Comparison of ENCODE assay signal across 13 cellular contexts in the genomic region with DNA sequence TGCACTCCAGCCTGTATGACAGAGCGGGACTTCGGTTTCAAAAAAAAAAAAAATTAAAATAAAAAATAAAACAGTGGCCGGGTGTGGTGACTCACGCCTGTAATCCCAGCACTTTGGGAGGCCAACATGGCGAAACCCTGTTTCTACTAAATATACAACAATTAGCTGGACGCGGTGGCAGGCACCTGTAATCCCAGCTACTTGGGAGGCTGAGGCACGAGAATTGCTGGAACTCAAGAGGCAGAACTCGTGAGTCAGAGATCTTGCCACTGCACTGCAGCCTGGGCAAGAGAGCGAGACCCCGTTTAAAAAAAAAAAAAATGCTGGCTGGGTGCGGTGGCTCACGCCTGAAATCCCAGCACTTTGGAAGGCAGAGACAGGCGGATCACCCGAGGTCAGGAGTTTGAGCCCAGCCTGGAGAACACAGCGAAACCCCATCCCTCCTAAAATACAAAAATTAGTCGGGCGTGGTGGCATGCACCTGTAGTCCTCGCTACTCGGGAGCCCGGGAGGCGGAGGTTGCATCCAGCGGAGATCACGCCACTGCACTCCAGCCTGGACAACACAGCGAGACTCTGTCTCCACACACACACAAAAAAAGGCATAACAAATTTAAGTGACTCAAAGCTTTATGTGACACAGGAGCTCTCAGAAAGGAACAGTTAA. TPM values are rescaled to one million over a fixed set of nuclear protein-coding genes. Genes with fewer than 3 reads are reported as not detected.
DNase-seq lines count a peak whose midpoint lies in the region; ATAC-seq lines count a peak whose summit lies in the region.
"Had no signal": no experiment of that assay in that cellular context is flagged by ENCODE, and none has a peak within 500 bp of the region (broad histone marks: within the 10 kb centered on the region; RNA-seq: fewer than 3 reads in every experiment).

No MANE protein-coding gene starts in this region.

- peak overlapping the region; percentile 29 for H3K27ac Mint-ChIP-seq in activated T-helper 1 cell treated with anti-CD3 and anti-CD28 coated beads, Interleukin-12 subunit alpha, Interleukin-12 subunit beta, Interleukin-2, Interleukin-4 antibody, amounts not matched to agents 30 ng/mL and 10 ng/mL and 1 ng/mL, durations not matched to agents 14 hours and 24 hours and 36 hours

- H3K9me3 ChIP-seq in GM23248 (ENCODE audit: low read depth) (no peaks in the 10 kb centered on the region), mesenchymal stem cell (ENCODE audit: control insufficient read depth, low read length) (no peaks in the 10 kb centered on the region)
- H3K9me3 ChIP-seq: MG63, thyroid gland had no signal

- peaks cover 27% of the 10 kb centered on the region for H4K20me1 ChIP-seq in GM23248 (ENCODE audit: insufficient read depth)

- H2BK120ac ChIP-seq in mesenchymal stem cell (ENCODE audit: low read depth, low read length) = no peak overlapping the region

- intact Hi-C loops in activated T-helper 1 cell treated with anti-CD3 and anti-CD28 coated beads, Interleukin-12 subunit alpha, Interleukin-12 subunit beta, Interleukin-2, Interleukin-4 antibody, amounts not matched to agents 30 ng/mL and 10 ng/mL and 1 ng/mL, durations not matched to agents 14 hours and 24 hours and 36 hours (cut with micrococcal nuclease) = loop anchor here (2.0 to 5.0 kb wide), 8 partner anchors 801 to 1941 kb away; partner anchors contain the start of genes ATP6V0E1, BNIP1, CREBRF and SPDL1

- no peak overlapping the region for H3K9ac ChIP-seq in GM23248
- peak overlapping the region; percentile 95 for H3K9ac ChIP-seq in mesenchymal stem cell (ENCODE audit: low read length)

- H3K27me3 Mint-ChIP-seq in activated T-helper 1 cell treated with anti-CD3 and anti-CD28 coated beads, Interleukin-12 subunit alpha, Interleukin-12 subunit beta, Interleukin-2, Interleukin-4 antibody, amounts not matched to agents 30 ng/mL and 10 ng/mL and 1 ng/mL, durations not matched to agents 14 hours and 24 hours and 36 hours (ENCODE audit: insufficient read depth) = peaks cover 8% of the 10 kb centered on the region

- H2BK15ac ChIP-seq in mesenchymal stem cell (ENCODE audit: low read depth, poor library complexity, severe bottlenecking) = no peak overlapping the region

- H3K4me1 ChIP-seq in ACC112 (ENCODE audit: control insufficient read depth, insufficient read depth, low read length, unreplicated experiment) = peaks cover 10% of the 10 kb centered on the region
- peaks cover 14% of the 10 kb centered on the region for H3K4me1 ChIP-seq in GM23248 (ENCODE audit: insufficient read depth)
- peaks cover 6% of the 10 kb centered on the region for H3K4me1 ChIP-seq in mesenchymal stem cell (ENCODE audit: control insufficient read depth, insufficient read depth, low read depth, low read length)

- H3K79me2 ChIP-seq in ACC112 (ENCODE audit: control insufficient read depth, insufficient read depth, low read length, unreplicated experiment) (peaks cover 35% of the 10 kb centered on the region), GM23248 (ENCODE audit: insufficient read depth) (peaks cover 34% of the 10 kb centered on the region)

- peak overlapping the region; percentile 59 for H2AK5ac ChIP-seq in mesenchymal stem cell (ENCODE audit: low read length, severe bottlenecking)

- H3K27me3 ChIP-seq in ACC112 (ENCODE audit: insufficient read depth, low read length) (no peaks in the 10 kb centered on the region), GM23248 (replicated peaks; ENCODE audit: insufficient read depth) (no peaks in the 10 kb centered on the region; the same call in 1 of the 2 replicates), mesenchymal stem cell (ENCODE audit: control insufficient read depth in 1 of 2, insufficient read depth in 1 of 2, low read length in 2 of 2) (no peaks in the 10 kb centered on the region)
- H3K27me3 ChIP-seq: MG63, thyroid gland had no signal

- no peak overlapping the region for H3K14ac ChIP-seq in mesenchymal stem cell (ENCODE audit: low read length in 2 of 2)

- no peak overlapping the region for H2BK5ac ChIP-seq in mesenchymal stem cell (ENCODE audit: low read depth, low read length, poor library complexity, severe bottlenecking)

- H3K9me2 ChIP-seq in GM23248 (ENCODE audit: insufficient read depth) = no peaks in the 10 kb centered on the region

- H3K27ac ChIP-seq in ACC112 (ENCODE audit: low read depth, low read length) = no peak overlapping the region
- H3K27ac ChIP-seq in GM23248 = no peak overlapping the region
- H3K27ac ChIP-seq in mesenchymal stem cell (ENCODE audit: low read length, poor library complexity, severe bottlenecking) = no peak overlapping the region

- 96% methylated on average over 25 of the region's 25 CpGs for WGBS in GM23248 (ENCODE audit: low coverage in 1 of 2, low lambda C conversion rate in 2 of 2, missing lambda C conversion rate in 2 of 2), 2 experiments
- WGBS in mesenchymal stem cell = 97% methylated on average over 21 of the region's 25 CpGs

- in situ Hi-C loops in GM23248 (cut with MboI) = no loop called here

- no peak overlapping the region for H4K91ac ChIP-seq in mesenchymal stem cell (ENCODE audit: low read length)

- H3K4me2 ChIP-seq in GM23248 (ENCODE audit: unreplicated experiment) (peak overlapping the region; percentile 94), mesenchymal stem cell (ENCODE audit: low read length, poor library complexity, severe bottlenecking) (peak overlapping the region; percentile 11)

- H4K8ac ChIP-seq in mesenchymal stem cell (ENCODE audit: low read length) = no peak overlapping the region

- no peaks in the 10 kb centered on the region for H3K9me3 Mint-ChIP-seq in activated T-helper 1 cell treated with anti-CD3 and anti-CD28 coated beads, Interleukin-12 subunit alpha, Interleukin-12 subunit beta, Interleukin-2, Interleukin-4 antibody, amounts not matched to agents 30 ng/mL and 10 ng/mL and 1 ng/mL, durations not matched to agents 14 hours and 24 hours and 36 hours

- no peak overlapping the region for H3K18ac ChIP-seq in mesenchymal stem cell (ENCODE audit: low read depth in 1 of 2, low read length in 2 of 2)

- H2AFZ ChIP-seq in ACC112 (ENCODE audit: low read length, unreplicated experiment) = no peak overlapping the region
- peak overlapping the region; percentile 96; the same call in 1 of the 2 replicates for H2AFZ ChIP-seq in GM23248
- no peak overlapping the region for H2AFZ ChIP-seq in mesenchymal stem cell (ENCODE audit: low read depth, low read length)

- H3K23ac ChIP-seq in mesenchymal stem cell (ENCODE audit: low read length in 2 of 2) = no peak overlapping the region

- peak overlapping the region; percentile 97 for H3K4me3 Mint-ChIP-seq in activated T-helper 1 cell treated with anti-CD3 and anti-CD28 coated beads, Interleukin-12 subunit alpha, Interleukin-12 subunit beta, Interleukin-2, Interleukin-4 antibody, amounts not matched to agents 30 ng/mL and 10 ng/mL and 1 ng/mL, durations not matched to agents 14 hours and 24 hours and 36 hours

- peaks cover 31% of the 10 kb centered on the region for H3K36me3 Mint-ChIP-seq in activated T-helper 1 cell treated with anti-CD3 and anti-CD28 coated beads, Interleukin-12 subunit alpha, Interleukin-12 subunit beta, Interleukin-2, Interleukin-4 antibody, amounts not matched to agents 30 ng/mL and 10 ng/mL and 1 ng/mL, durations not matched to agents 14 hours and 24 hours and 36 hours (ENCODE audit: low read depth)

- peaks cover 35% of the 10 kb centered on the region for H3K4me1 Mint-ChIP-seq in activated T-helper 1 cell treated with anti-CD3 and anti-CD28 coated beads, Interleukin-12 subunit alpha, Interleukin-12 subunit beta, Interleukin-2, Interleukin-4 antibody, amounts not matched to agents 30 ng/mL and 10 ng/mL and 1 ng/mL, durations not matched to agents 14 hours and 24 hours and 36 hours (ENCODE audit: low read depth)

- H3K4me3 ChIP-seq in ACC112 (ENCODE audit: low read depth, low read length) (peak overlapping the region; percentile 99), GM23248 (no peak overlapping the region), mesenchymal stem cell (ENCODE audit: insufficient read depth in 1 of 2, low read depth in 1 of 2, low read length in 2 of 2) (no peak overlapping the region)

- no peak for DNase-seq in GM23248
- no peak for DNase-seq in activated T-helper 1 cell treated with anti-CD3 and anti-CD28 coated beads, Interleukin-12 subunit alpha, Interleukin-12 subunit beta, Interleukin-2, Interleukin-4 antibody, amounts not matched to agents 30 ng/mL and 10 ng/mL and 1 ng/mL, durations not matched to agents 14 hours and 24 hours and 36 hours (ENCODE audit: low spot score)
- no peak for DNase-seq in mesenchymal stem cell
- no peak for DNase-seq in anterior cingulate cortex (lab: John Stamatoyannopoulos, UW)
- no peak for DNase-seq in SHP77 (lab: John Stamatoyannopoulos, UW)
- no peak for DNase-seq in NCI-H524 treated with DMSO at 0.1 percent for 48 hours (lab: John Stamatoyannopoulos, UW)
- DNase-seq: activated gamma-delta T cell treated with Interleukin-2 at 50 U/mL for 16 hours, hippocampal formation, MG63, NCI-H774 had no signal

- peaks cover 3% of the 10 kb centered on the region for H3K79me1 ChIP-seq in mesenchymal stem cell (replicated peaks; ENCODE audit: low read length, poor library complexity, severe bottlenecking)

- no peak overlapping the region for H3K4ac ChIP-seq in mesenchymal stem cell (ENCODE audit: low read depth in 1 of 2, low read length in 2 of 2)

- no peak overlapping the region for H2BK12ac ChIP-seq in mesenchymal stem cell (ENCODE audit: low read length in 2 of 2)

- no peak for ATAC-seq in HG02798 (IDR thresholded peaks at IDR 0.05; ENCODE audit: poor library complexity, unreplicated experiment)

- H3F3A ChIP-seq in GM23248 (ENCODE audit: insufficient read depth) = peaks cover 27% of the 10 kb centered on the region

- peaks cover 25% of the 10 kb centered on the region for H3K36me3 ChIP-seq in ACC112 (ENCODE audit: insufficient read depth, low read length)
- peaks cover 12% of the 10 kb centered on the region for H3K36me3 ChIP-seq in GM23248 (ENCODE audit: low read depth)
- peaks cover 0 to 13% of the 10 kb centered on the region in 2 experiments for H3K36me3 ChIP-seq in mesenchymal stem cell (ENCODE audit: control insufficient read depth in 1 of 2, insufficient read depth in 2 of 2, low read depth in 1 of 2, low read length in 2 of 2)
- H3K36me3 ChIP-seq: thyroid gland had no signal

RNA-seq across cellular contexts. Expression of gene NPM1, which starts 1.5 kb away (rescaled TPM):
- total RNA-seq in GM23248 (2014; rRNA removed; shearing (Covaris generic)) = 683 and 757 TPM in 2 replicates
- 566 and 584 TPM in 2 replicates for polyA plus RNA-seq in GM23248 (2016; fragmentation: Nextera tagmentation; extraction: Ambion mirVana)
- 2,729 and 2,809 TPM in 2 replicates for total RNA-seq in activated T-helper 1 cell treated with anti-CD3 and anti-CD28 coated beads, Interleukin-12 subunit alpha, Interleukin-12 subunit beta, Interleukin-2, Interleukin-4 antibody, amounts not matched to agents 30 ng/mL and 10 ng/mL and 1 ng/mL, durations not matched to agents 14 hours and 24 hours and 36 hours
- 1,355 TPM for polyA plus RNA-seq in mesenchymal stem cell (2013, experiment 1 of 2)
- polyA plus RNA-seq in mesenchymal stem cell (2013, experiment 2 of 2) = 1,330 TPM

RNA-seq across cellular contexts. Expression of gene FGF18, which starts 33.3 kb away (rescaled TPM):
- total RNA-seq in GM23248 (2014; rRNA removed; shearing (Covaris generic)) = not detected in 2 replicates
- polyA plus RNA-seq in GM23248 (2016; fragmentation: Nextera tagmentation; extraction: Ambion mirVana) = 0.09 TPM in 2 replicates
- total RNA-seq in activated T-helper 1 cell treated with anti-CD3 and anti-CD28 coated beads, Interleukin-12 subunit alpha, Interleukin-12 subunit beta, Interleukin-2, Interleukin-4 antibody, amounts not matched to agents 30 ng/mL and 10 ng/mL and 1 ng/mL, durations not matched to agents 14 hours and 24 hours and 36 hours = 0.17 and 0.21 TPM in 2 replicates
- polyA plus RNA-seq in mesenchymal stem cell (2013, experiment 1 of 2) = 0.12 TPM
- 0.04 TPM for polyA plus RNA-seq in mesenchymal stem cell (2013, experiment 2 of 2)
